In the genomic region with DNA sequence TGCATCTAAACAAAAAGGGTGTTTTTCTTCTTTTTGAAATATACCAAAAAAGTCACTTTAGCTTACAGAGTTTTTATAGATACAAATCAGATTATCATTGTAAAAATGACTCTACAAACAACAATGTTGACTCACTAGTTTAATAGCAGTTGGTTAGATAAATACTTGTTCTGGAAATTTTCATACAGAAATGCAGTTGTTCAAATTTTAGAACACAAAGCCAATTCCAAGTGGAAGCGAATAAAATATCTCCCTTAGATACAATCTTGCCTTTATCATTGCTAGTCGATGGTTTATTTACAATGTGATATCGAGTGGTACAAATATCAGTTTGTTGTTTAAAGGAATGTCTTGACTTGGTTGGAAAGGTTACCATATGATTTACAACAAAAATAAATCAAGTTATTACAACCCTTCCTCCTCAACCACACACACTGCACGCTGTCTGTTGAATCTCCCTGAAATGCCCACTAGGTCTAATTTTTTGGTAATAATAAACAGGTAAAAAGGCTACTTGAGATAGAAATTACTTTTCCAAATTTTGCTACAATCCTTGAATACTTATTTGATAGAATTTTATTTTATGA, we compare ENCODE assay signal across 13 cellular contexts.
"Had no signal": no experiment of that assay in that cellular context is flagged by ENCODE, and none has a peak within 500 bp of the region (broad histone marks: within the 10 kb centered on the region; RNA-seq: fewer than 3 reads in every experiment).

No MANE protein-coding gene starts in this region.

- H3K4me3 ChIP-seq: left ventricle myocardium inferior had no signal

- DNase-seq: activated CD4-positive, alpha-beta T cell treated with anti-CD3 and anti-CD28 coated beads, Interleukin-2, amount 50 U/mL, for 1 hour; amygdala; brain microvascular endothelial cell; endodermal cell; erythroblast; foreskin keratinocyte; head of caudate nucleus; islet precursor cell; left ventricle myocardium inferior; stimulated activated CD4-positive, alpha-beta T cell treated with anti-CD3 and anti-CD28 coated beads, Interleukin-4, amount 100 ng/mL, for 4 hours; T-helper 2 cell had no signal

- H3K4me1 ChIP-seq: left ventricle myocardium inferior had no signal

- FAIRE-seq: TTC549 had no signal

- H3K27me3 ChIP-seq: brain microvascular endothelial cell, foreskin keratinocyte had no signal

- H3K9me3 ChIP-seq: left ventricle myocardium inferior had no signal

- ATAC-seq: foreskin keratinocyte; natural killer cell treated with Interleukin-12 subunit alpha and Interleukin-12 subunit beta and Interleukin-15 and Interleukin-18, amount 100 ng/mL, for 72 hours had no signal

- H3K27ac ChIP-seq: brain microvascular endothelial cell, foreskin keratinocyte, left ventricle myocardium inferior had no signal
